Comparison of ENCODE assay signal across 7 cellular contexts in the genomic region with DNA sequence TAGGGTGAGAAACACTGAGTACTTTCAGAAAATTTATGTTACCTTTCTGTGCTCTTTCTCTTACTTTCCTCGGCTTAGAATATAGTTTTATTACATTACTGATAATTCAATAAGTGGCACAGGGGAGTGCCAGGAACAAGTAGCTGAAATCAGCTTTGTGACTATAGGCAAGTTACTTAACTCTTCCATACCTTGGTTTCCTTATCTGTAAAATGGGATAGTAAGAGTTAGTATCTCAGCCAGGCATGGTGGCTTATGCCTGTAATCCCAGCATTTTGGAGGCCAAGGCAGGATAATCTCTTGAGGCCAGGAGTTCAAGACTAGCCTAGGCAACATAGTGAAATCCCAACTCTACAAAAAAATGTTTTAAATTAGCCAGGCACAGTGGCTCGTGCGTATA.
"Had no signal": no experiment of that assay in that cellular context is flagged by ENCODE, and none has a peak within 500 bp of the region (broad histone marks: within the 10 kb centered on the region; RNA-seq: fewer than 3 reads in every experiment).

No MANE protein-coding gene starts in this region.

- H3K36me3 Mint-ChIP-seq: IgD-negative memory B cell had no signal

- H3K4me3 Mint-ChIP-seq: HFFc6, IgD-negative memory B cell had no signal

- H3K27me3 Mint-ChIP-seq: IgD-negative memory B cell had no signal

- ATAC-seq: HCT116 had no signal

- DNase-seq: GM23248, GOT3, H7, HFFc6, KG1 had no signal

- H3K27ac Mint-ChIP-seq: HFFc6, IgD-negative memory B cell had no signal

- H3K9me3 Mint-ChIP-seq: HFFc6, IgD-negative memory B cell had no signal
